9 cellular contexts compared by ENCODE assay signal in genomic region chrX:151722241-151722846, GRCh38. TPM values are rescaled to one million over a fixed set of nuclear protein-coding genes. Genes with fewer than 3 reads are reported as not detected.
DNase-seq lines count a peak whose midpoint lies in the region; ATAC-seq, FAIRE-seq and TF ChIP-seq lines count a peak whose summit lies in the region.
"Had no signal": no experiment of that assay in that cellular context is flagged by ENCODE, and none has a peak within 500 bp of the region (broad histone marks: within the 10 kb centered on the region; RNA-seq: fewer than 3 reads in every experiment).

No MANE protein-coding gene starts in this region.

- 0 out of 3 replicates have a peak, but pooled peaks have one; percentile 13 for TF ChIP-seq CTCF in A549 (IDR thresholded peaks at IDR 0.05)
- TF ChIP-seq CTCF in astrocyte of the cerebellum (IDR thresholded peaks at IDR 0.05; ENCODE audit: low read depth, low read length, missing control alignments), result peak; percentile 32

- H3K4me3 ChIP-seq in A549, result no peak overlapping the region
- no peak overlapping the region for H3K4me3 ChIP-seq in astrocyte of the cerebellum (ENCODE audit: low read depth, low read length)

- DNase-seq in A549 (ENCODE audit: low read depth in 1 of 2, low spot score in 1 of 2), result peak; percentile 5 to 12
- DNase-seq in astrocyte of the cerebellum (ENCODE audit: low read depth), result no peak
- DNase-seq in left kidney (ENCODE audit: low read depth, low spot score), result peak; percentile 78
- DNase-seq in DMS79 treated with DMSO at 0.1 percent for 48 hours (lab: John Stamatoyannopoulos, UW), result no peak
- DNase-seq in activated effector memory CD4-positive, alpha-beta T cell treated with Interleukin-2 at 50 U/mL for 16 hours, result no peak
- DNase-seq in CD1c-positive myeloid dendritic cell (ENCODE audit: extremely low spot score), result no peak

- H3K4me2 ChIP-seq in A549, result no peak overlapping the region

- peak in 1 of 2 experiments; percentile 28; a peak in 1 of 5 replicates for TF ChIP-seq RAD21 in A549 (conservative IDR thresholded peaks at IDR 0.05 in 1 of 2, IDR thresholded peaks at IDR 0.05 in 1 of 2)

- no peak overlapping the region for H3K27ac ChIP-seq in A549

- TF ChIP-seq POLR2A in A549 (IDR thresholded peaks at IDR 0.05; ENCODE audit: low read length), result no peak

- ATAC-seq in A549 (peak; percentile 50 to 89; a peak in 5 of 6 replicates), GM19438 (IDR thresholded peaks at IDR 0.05; ENCODE audit: low read depth, unreplicated experiment) (peak; percentile 59), HG02642 (IDR thresholded peaks at IDR 0.05; ENCODE audit: poor library complexity, unreplicated experiment) (no peak)

- no peak for TF ChIP-seq EP300 in A549 (IDR thresholded peaks at IDR 0.05)

- POLR2A ChIA-PET in A549 (lab: Yijun Ruan, JAX), result no interaction called here

- no peak for FAIRE-seq in A549 (lab: Jason Lieb, UNC)

- WGBS in A549 (ENCODE audit: missing lambda C conversion rate), result 71% methylated on average over 12 of the region's 24 CpGs

- H3K9me3 ChIP-seq in A549, result no peaks in the 10 kb centered on the region
- H3K9me3 ChIP-seq: Caco-2 had no signal

- in situ Hi-C loops in astrocyte of the cerebellum (cut with HindIII; ENCODE audit: low sequenced_read_pairs), result no loop called here

- CTCF ChIA-PET in A549 (lab: Yijun Ruan, JAX), result no interaction called here

- H3K4me1 ChIP-seq in A549, result no peaks in the 10 kb centered on the region
- H3K4me1 ChIP-seq: Caco-2 had no signal

TF ChIP-seq in A549, 52 proteins besides CTCF, POLR2A, EP300 and RAD21:
- TF ChIP-seq HES2 (IDR thresholded peaks at IDR 0.05) (no peak), KDM1A (IDR thresholded peaks at IDR 0.05; ENCODE audit: low read depth) (no peak), SMC3 (IDR thresholded peaks at IDR 0.05) (peak; percentile 20; the same call in 1 of the 3 replicates), HOXB13 (CRISPR knock-in tag; IDR thresholded peaks at IDR 0.05; ENCODE audit: low read depth) (no peak), HOXA7 (CRISPR knock-in tag; IDR thresholded peaks at IDR 0.05) (no peak), CBX2 (IDR thresholded peaks at IDR 0.05; ENCODE audit: borderline replicate concordance, low read depth) (no peak), GATA3 (IDR thresholded peaks at IDR 0.05; ENCODE audit: borderline replicate concordance) (no peak)
- TF ChIP-seq, protein P1, sequence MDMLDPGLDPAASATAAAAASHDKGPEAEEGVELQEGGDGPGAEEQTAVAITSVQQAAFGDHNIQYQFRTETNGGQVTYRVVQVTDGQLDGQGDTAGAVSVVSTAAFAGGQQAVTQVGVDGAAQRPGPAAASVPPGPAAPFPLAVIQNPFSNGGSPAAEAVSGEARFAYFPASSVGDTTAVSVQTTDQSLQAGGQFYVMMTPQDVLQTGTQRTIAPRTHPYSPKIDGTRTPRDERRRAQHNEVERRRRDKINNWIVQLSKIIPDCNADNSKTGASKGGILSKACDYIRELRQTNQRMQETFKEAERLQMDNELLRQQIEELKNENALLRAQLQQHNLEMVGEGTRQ (IDR thresholded peaks at IDR 0.05), result no peak

RNA-seq across cellular contexts. Expression of gene FATE1, which starts 6.5 kb away (rescaled TPM):
- polyA plus RNA-seq in A549 (2011; rRNA removed) (not detected in 2 replicates), A549 (2017; fragmentation: RNase III; extraction: RNeasy Plus Mini Kit Qiagen cat#74134 plus additional on column Dnase treatment) (not detected in 3 replicates)
- not detected in 2 replicates for polyA plus RNA-seq in A549 (2012; cell fraction: cytosol; rRNA removed)
- polyA plus RNA-seq in A549 (2012; cell fraction: nucleus; rRNA removed), result not detected in 2 replicates
- not detected in 2 replicates for polyA minus RNA-seq in A549 (2011; rRNA and poly(A)+ RNA removed)

RNA-seq across cellular contexts. Expression of gene CNGA2, which starts 12.2 kb away (rescaled TPM):
- polyA plus RNA-seq in A549 (2011; rRNA removed) (not detected in 2 replicates), A549 (2017; fragmentation: RNase III; extraction: RNeasy Plus Mini Kit Qiagen cat#74134 plus additional on column Dnase treatment) (not detected in 3 replicates)
- not detected in 2 replicates for polyA plus RNA-seq in A549 (2012; cell fraction: cytosol; rRNA removed)
- not detected in 2 replicates for polyA plus RNA-seq in A549 (2012; cell fraction: nucleus; rRNA removed)
- not detected in 2 replicates for polyA minus RNA-seq in A549 (2011; rRNA and poly(A)+ RNA removed)

RNA-seq across cellular contexts. Expression of gene PRRG3, which starts 27.1 kb away (rescaled TPM):
- polyA plus RNA-seq in A549 (2011; rRNA removed) (not detected in 2 replicates), A549 (2017; fragmentation: RNase III; extraction: RNeasy Plus Mini Kit Qiagen cat#74134 plus additional on column Dnase treatment) (not detected in 3 replicates)
- polyA plus RNA-seq in A549 (2012; cell fraction: cytosol; rRNA removed), result not detected in 2 replicates
- not detected in 2 replicates for polyA plus RNA-seq in A549 (2012; cell fraction: nucleus; rRNA removed)
- polyA minus RNA-seq in A549 (2011; rRNA and poly(A)+ RNA removed), result not detected in 2 replicates

Comparison
In these comparisons a context has a peak if more than half of its experiments do, and no peak if none do; other contexts are left out.
1. DNase-seq: peak in A549 (2 of 2) and left kidney (single experiment); none in astrocyte of the cerebellum (single experiment), DMS79 treated with DMSO at 0.1 percent for 48 hours (single experiment), activated effector memory CD4-positive, alpha-beta T cell treated with Interleukin-2 at 50 U/mL for 16 hours (single experiment) and CD1c-positive myeloid dendritic cell (single experiment).